In genomic region chr13:24921881-24922280, GRCh38 we compare ENCODE assay signal across 8 cellular contexts.
DNase-seq lines count a peak whose midpoint lies in the region; ATAC-seq and TF ChIP-seq lines count a peak whose summit lies in the region.

No MANE protein-coding gene starts in this region.

- peak overlapping the region; percentile 99 for H3K4me3 Mint-ChIP-seq in activated CD4-positive, alpha-beta T cell treated with anti-CD3 and anti-CD28 coated beads, Interleukin-2, amount 10 ng/mL, durations not matched to agents 24 days and 14 days
- peak overlapping the region; percentile 97 for H3K4me3 Mint-ChIP-seq in activated naive CD8-positive, alpha-beta T cell

- H3K9me3 ChIP-seq in left lung: no peaks in the 10 kb centered on the region
- H3K9me3 ChIP-seq in testis: no peaks in the 10 kb centered on the region

- no peaks in the 10 kb centered on the region for H3K27me3 ChIP-seq in left lung
- H3K27me3 ChIP-seq in testis: no peaks in the 10 kb centered on the region

- intact Hi-C loops in activated CD4-positive, alpha-beta T cell treated with anti-CD3 and anti-CD28 coated beads, Interleukin-2, amount 10 ng/mL, durations not matched to agents 24 days and 14 days (cut with micrococcal nuclease): loop anchor here (2.0 to 5.0 kb wide), 3 partner anchors 27 to 410 kb away; partner anchors contain the start of genes NUP58 and PARP4
- intact Hi-C loops in left lung (cut with DNase I): no loop called here
- intact Hi-C loops in testis (cut with DNase I; ENCODE audit: low total_unique reads): no loop called here

- peak overlapping the region; percentile 93 for H3K27ac Mint-ChIP-seq in activated CD4-positive, alpha-beta T cell treated with anti-CD3 and anti-CD28 coated beads, Interleukin-2, amount 10 ng/mL, durations not matched to agents 24 days and 14 days
- H3K27ac Mint-ChIP-seq in activated naive CD8-positive, alpha-beta T cell: peak overlapping the region; percentile 61

- TF ChIP-seq CTCF in left lung (IDR thresholded peaks at IDR 0.05): no peak
- TF ChIP-seq CTCF in testis (IDR thresholded peaks at IDR 0.05): no peak
- TF ChIP-seq CTCF in GM10266 (IDR thresholded peaks at IDR 0.05; ENCODE audit: control insufficient read depth, insufficient read depth, low read depth, missing control alignments): no peak

- no peak for TF ChIP-seq POLR2A in testis (IDR thresholded peaks at IDR 0.05)

- H3K27me3 Mint-ChIP-seq in activated CD4-positive, alpha-beta T cell treated with anti-CD3 and anti-CD28 coated beads, Interleukin-2, amount 10 ng/mL, durations not matched to agents 24 days and 14 days: peaks cover 7% of the 10 kb centered on the region
- no peaks in the 10 kb centered on the region for H3K27me3 Mint-ChIP-seq in activated naive CD8-positive, alpha-beta T cell

- H3K27ac ChIP-seq in left lung (no peak overlapping the region), testis (peak overlapping the region in 1 of 2 donors; percentile 91)

- H3K36me3 Mint-ChIP-seq in activated CD4-positive, alpha-beta T cell treated with anti-CD3 and anti-CD28 coated beads, Interleukin-2, amount 10 ng/mL, durations not matched to agents 24 days and 14 days (ENCODE audit: low read depth): peaks cover 4% of the 10 kb centered on the region
- no peaks in the 10 kb centered on the region for H3K36me3 Mint-ChIP-seq in activated naive CD8-positive, alpha-beta T cell

- H3K4me1 ChIP-seq in left lung (peaks cover 6 to 12% of the 10 kb centered on the region in 2 donors), testis (no peaks in the 10 kb centered on the region)

- ATAC-seq in left lung: no peak

- peaks cover 21% of the 10 kb centered on the region for H3K4me1 Mint-ChIP-seq in activated CD4-positive, alpha-beta T cell treated with anti-CD3 and anti-CD28 coated beads, Interleukin-2, amount 10 ng/mL, durations not matched to agents 24 days and 14 days
- H3K4me1 Mint-ChIP-seq in activated naive CD8-positive, alpha-beta T cell (ENCODE audit: low read depth): peaks cover 13% of the 10 kb centered on the region

- no peaks in the 10 kb centered on the region for H3K9me3 Mint-ChIP-seq in activated CD4-positive, alpha-beta T cell treated with anti-CD3 and anti-CD28 coated beads, Interleukin-2, amount 10 ng/mL, durations not matched to agents 24 days and 14 days
- H3K9me3 Mint-ChIP-seq in activated naive CD8-positive, alpha-beta T cell (ENCODE audit: low read depth): no peaks in the 10 kb centered on the region

- 14 to 16% methylated on average over 5 of the region's 5 CpGs for WGBS in testis, 2 donors

- H3K36me3 ChIP-seq in left lung (no peaks in the 10 kb centered on the region), testis (ENCODE audit: low read depth, missing control alignments) (no peaks in the 10 kb centered on the region)

- H3K4me3 ChIP-seq in left lung (peak overlapping the region; percentile 68 to 88), testis (peak overlapping the region; percentile 70 to 85)

- no peak for DNase-seq in activated CD4-positive, alpha-beta T cell treated with anti-CD3 and anti-CD28 coated beads, Interleukin-2, amount 10 ng/mL, durations not matched to agents 24 days and 14 days
- no peak for DNase-seq in activated CD4-positive, alpha-beta T cell treated with anti-CD3 and anti-CD28 coated beads for 1 hour
- DNase-seq in left lung: no peak
- DNase-seq in testis: no peak
- no peak for DNase-seq in GM10266 (ENCODE audit: extremely low spot score)
- DNase-seq in pons (ENCODE audit: low spot score): no peak
- no peak for DNase-seq in NCI-H526 (lab: John Stamatoyannopoulos, UW)
